Comparison of ENCODE assay signal across 14 cellular contexts in the genomic region with DNA sequence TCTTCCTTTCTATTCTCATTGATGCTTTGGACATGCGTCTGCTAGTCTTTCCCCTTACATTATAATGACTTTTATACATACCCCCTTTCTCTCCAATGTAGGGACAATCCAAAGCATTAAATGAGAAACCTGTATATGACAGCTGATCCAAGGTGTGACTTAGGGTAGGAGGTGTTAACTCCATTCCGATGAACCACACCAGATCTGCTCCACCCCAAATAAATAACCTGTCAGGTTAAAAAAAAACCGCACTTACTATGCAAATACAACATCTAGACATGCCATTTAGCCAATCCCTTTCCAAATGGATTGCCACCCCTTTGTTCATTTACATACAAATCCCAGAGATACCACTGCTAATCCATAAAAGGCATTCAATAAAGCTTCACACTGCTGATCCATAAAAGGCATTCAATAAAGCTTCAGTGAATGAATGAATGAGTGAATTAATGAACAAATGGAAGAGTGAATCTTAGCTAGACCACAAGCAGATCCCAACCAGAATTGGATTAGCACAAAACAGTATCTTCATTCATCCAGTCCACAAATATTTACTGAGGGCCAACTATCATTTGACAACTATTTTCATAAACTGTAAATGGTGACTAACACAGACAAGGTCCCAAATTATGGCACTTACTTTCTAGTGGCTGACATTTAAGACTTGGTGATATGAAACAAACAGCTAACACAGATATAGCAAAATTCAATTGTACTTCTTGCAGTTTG.
DNase-seq lines count a peak whose midpoint lies in the region; ATAC-seq, FAIRE-seq and TF ChIP-seq lines count a peak whose summit lies in the region.
"Had no signal": no experiment of that assay in that cellular context is flagged by ENCODE, and none has a peak within 500 bp of the region (broad histone marks: within the 10 kb centered on the region; RNA-seq: fewer than 3 reads in every experiment).

No MANE protein-coding gene starts in this region.

- H3K9me3 ChIP-seq in HepG2 (ENCODE audit: low read length), result no peaks in the 10 kb centered on the region
- no peaks in the 10 kb centered on the region for H3K9me3 ChIP-seq in right lobe of liver
- no peaks in the 10 kb centered on the region for H3K9me3 ChIP-seq in gastrocnemius medialis
- H3K9me3 ChIP-seq: uterus had no signal

- peak overlapping the region; percentile 58 to 74 for H3K4me3 Mint-ChIP-seq in effector memory CD8-positive, alpha-beta T cell
- H3K4me3 Mint-ChIP-seq in stimulated activated naive CD8-positive, alpha-beta T cell treated with anti-CD3 and anti-CD28 coated beads, Interleukin-15, amount 100 ng/mL, for 72 hours, result peak overlapping the region; percentile 65 to 73

- CTCF ChIA-PET in HepG2 (lab: Yijun Ruan, JAX; ENCODE audit: low intra/inter-chr PET ratio, low total read pairs) (no interaction called here), RWPE1 (lab: Yijun Ruan, JAX) (interaction anchor here (0.5 kb wide), 1 partner anchor 302 kb away, joined by 4 read pairs; no protein-coding TSS in a partner anchor)

- no peak overlapping the region for H3K9ac ChIP-seq in HepG2 (ENCODE audit: insufficient read depth, low read depth, low read length)

- POLR2A ChIA-PET in HepG2 (lab: Yijun Ruan, JAX), result no interaction called here
- POLR2A ChIA-PET in RWPE1 (lab: Yijun Ruan, JAX; ENCODE audit: low non-redundant PET), result no interaction called here

- peak overlapping the region; percentile 85 to 89 for H3K27ac Mint-ChIP-seq in effector memory CD8-positive, alpha-beta T cell
- H3K27ac Mint-ChIP-seq in stimulated activated naive CD8-positive, alpha-beta T cell treated with anti-CD3 and anti-CD28 coated beads, Interleukin-15, amount 100 ng/mL, for 72 hours, result no peak overlapping the region

- no peaks in the 10 kb centered on the region for H3K79me2 ChIP-seq in HepG2 (ENCODE audit: insufficient read depth, low read length)

- H3K4me1 ChIP-seq in HepG2 (ENCODE audit: insufficient read depth, low read length) (peaks cover 35% of the 10 kb centered on the region), right lobe of liver (peaks cover 0 to 10% (median 0%) of the 10 kb centered on the region in 4 donors), gastrocnemius medialis (no peaks in the 10 kb centered on the region)
- H3K4me1 ChIP-seq: uterus had no signal

- TF ChIP-seq RAD21 in HepG2 (CRISPR knock-in tag; IDR thresholded peaks at IDR 0.05), result no peak

- no peaks in the 10 kb centered on the region for H4K20me1 ChIP-seq in HepG2 (ENCODE audit: insufficient read depth, low read length)

- 91% methylated on average over 3 of the region's 3 CpGs for WGBS in HepG2 (ENCODE audit: low lambda C conversion rate)
- WGBS in right lobe of liver (ENCODE audit: insufficient coverage, low coverage, low lambda C conversion rate, missing lambda C conversion rate), result 71% methylated on average over 3 of the region's 3 CpGs

- TF ChIP-seq POLR2A in HepG2 (IDR thresholded peaks at IDR 0.05; ENCODE audit: insufficient read depth in 1 of 2, low read depth in 2 of 2, low read length in 2 of 2) (no peak), right lobe of liver (IDR thresholded peaks at IDR 0.05) (no peak), gastrocnemius medialis (IDR thresholded peaks at IDR 0.05) (no peak)

- BruUV-seq in HepG2 (replicated peaks; lab: Mats Ljungman, UMichigan), result no TSS peak

- no peak for FAIRE-seq in HepG2 (lab: Jason Lieb, UNC)
- FAIRE-seq: endometrium had no signal

- H3K4me2 ChIP-seq in HepG2 (ENCODE audit: low read depth, low read length), result no peak overlapping the region

- H3K27ac ChIP-seq in HepG2 (ENCODE audit: extremely low read length, insufficient read depth, low read length) (no peak overlapping the region), right lobe of liver (no peak overlapping the region), RWPE1 (peak overlapping the region; percentile 75), gastrocnemius medialis (no peak overlapping the region)

- DNase-seq in HepG2 (ENCODE audit: low spot score) (peak; percentile 2), right lobe of liver (no peak), RWPE1 (ENCODE audit: low spot score) (no peak), NOMO-1 treated with DMSO at 0.1 percent for 48 hours (lab: John Stamatoyannopoulos, UW; ENCODE audit: unreplicated experiment) (no peak), midbrain (lab: John Stamatoyannopoulos, UW) (no peak), gastrocnemius medialis (no peak)
- no peak for DNase-seq in effector memory CD8-positive, alpha-beta T cell
- no peak for DNase-seq in stimulated activated naive CD8-positive, alpha-beta T cell treated with anti-CD3 and anti-CD28 coated beads, Interleukin-15, amount 100 ng/mL, for 72 hours
- DNase-seq: AML-193, NCI-H2029, NCI-H524 had no signal

- in situ Hi-C loops in HepG2 (cut with HindIII; ENCODE audit: extremely low pct_ligation_motif_present, low pct_unique_long_range_greater_than_20kb), result no loop called here
- in situ Hi-C loops in gastrocnemius medialis (cut with MboI; ENCODE audit: low sequenced_read_pairs in 4 of 4), result no loop called here

- no peaks in the 10 kb centered on the region for H3K27me3 Mint-ChIP-seq in effector memory CD8-positive, alpha-beta T cell
- H3K27me3 Mint-ChIP-seq in stimulated activated naive CD8-positive, alpha-beta T cell treated with anti-CD3 and anti-CD28 coated beads, Interleukin-15, amount 100 ng/mL, for 72 hours, result no peaks in the 10 kb centered on the region

- H3K4me3 ChIP-seq in HepG2 (replicated peaks in 1 of 3; ENCODE audit: insufficient read depth in 1 of 3, low read depth in 2 of 3, low read length in 3 of 3), result no peak overlapping the region
- H3K4me3 ChIP-seq in right lobe of liver, result no peak overlapping the region
- H3K4me3 ChIP-seq in gastrocnemius medialis, result no peak overlapping the region
- H3K4me3 ChIP-seq: uterus had no signal

- H3K9me3 Mint-ChIP-seq in effector memory CD8-positive, alpha-beta T cell, result no peaks in the 10 kb centered on the region
- H3K9me3 Mint-ChIP-seq in stimulated activated naive CD8-positive, alpha-beta T cell treated with anti-CD3 and anti-CD28 coated beads, Interleukin-15, amount 100 ng/mL, for 72 hours, result no peaks in the 10 kb centered on the region

- intact Hi-C loops in HepG2 (cut with micrococcal nuclease; ENCODE audit: unreplicated experiment) (no loop called here), right lobe of liver (cut with DNase I) (no loop called here), gastrocnemius medialis (cut with DNase I; ENCODE audit: low total_unique reads) (no loop called here)

- peaks cover 36 to 64% of the 10 kb centered on the region in 2 donors for H3K4me1 Mint-ChIP-seq in effector memory CD8-positive, alpha-beta T cell (ENCODE audit: low read depth in 2 of 2)
- peaks cover 76% of the 10 kb centered on the region for H3K4me1 Mint-ChIP-seq in stimulated activated naive CD8-positive, alpha-beta T cell treated with anti-CD3 and anti-CD28 coated beads, Interleukin-15, amount 100 ng/mL, for 72 hours

- TF ChIP-seq CTCF in HepG2 (CRISPR knock-in tag; IDR thresholded peaks at IDR 0.05), result no peak
- no peak for TF ChIP-seq CTCF in right lobe of liver (IDR thresholded peaks at IDR 0.05)
- TF ChIP-seq CTCF in RWPE1 (conservative IDR thresholded peaks at IDR 0.05; ENCODE audit: low read depth), result no peak
- no peak for TF ChIP-seq CTCF in gastrocnemius medialis (IDR thresholded peaks at IDR 0.05 in 4 of 5, conservative IDR thresholded peaks at IDR 0.05 in 1 of 5)

- H3K27me3 ChIP-seq in HepG2 (ENCODE audit: control insufficient read depth in 1 of 2, insufficient read depth in 2 of 2, low read length in 2 of 2) (no peaks in the 10 kb centered on the region), right lobe of liver (no peaks in the 10 kb centered on the region), gastrocnemius medialis (no peaks in the 10 kb centered on the region)
- H3K27me3 ChIP-seq: uterus had no signal

- TF ChIP-seq EP300 in HepG2 (IDR thresholded peaks at IDR 0.05; ENCODE audit: low read depth in 2 of 2, low read length in 2 of 2) (no peak), HepG2 (CRISPR knock-in tag; IDR thresholded peaks at IDR 0.05; ENCODE audit: borderline replicate concordance) (no peak)

- peaks cover 28% of the 10 kb centered on the region for H3K36me3 Mint-ChIP-seq in effector memory CD8-positive, alpha-beta T cell (ENCODE audit: insufficient read depth)

- H3K36me3 ChIP-seq in HepG2 (replicated peaks in 1 of 2; ENCODE audit: control insufficient read depth in 1 of 2, insufficient read depth in 2 of 2, low read length in 2 of 2) (no peaks in the 10 kb centered on the region; a peak in 1 of 5 replicates), right lobe of liver (no peaks in the 10 kb centered on the region), gastrocnemius medialis (no peaks in the 10 kb centered on the region)
- H3K36me3 ChIP-seq: uterus had no signal

- no peak overlapping the region for H2AFZ ChIP-seq in HepG2 (ENCODE audit: low read length)

- ATAC-seq in HepG2, result no peak
- ATAC-seq in right lobe of liver, result no peak
- peak; percentile 58 for ATAC-seq in effector memory CD8-positive, alpha-beta T cell (replicated peaks)
- no peak for ATAC-seq in stimulated activated naive CD8-positive, alpha-beta T cell treated with anti-CD3 and anti-CD28 coated beads, Interleukin-15, amount 100 ng/mL, for 72 hours
- ATAC-seq in gastrocnemius medialis, result no peak
- ATAC-seq: activated CD4-positive, CD25-positive, alpha-beta regulatory T cell treated with anti-CD3 and anti-CD28 coated beads, Interleukin-2, amount 50 U/mL, for 24 hours had no signal

TF ChIP-seq in HepG2, 621 proteins besides CTCF, POLR2A, EP300 and RAD21:
- TF ChIP-seq ZNF296 (CRISPR knock-in tag; conservative IDR thresholded peaks at IDR 0.05), result no peak
- no peak for TF ChIP-seq RBM22 (optimal IDR thresholded peaks at IDR 0.05; ENCODE audit: low read length)
- TF ChIP-seq ZNF205 (CRISPR knock-in tag; IDR thresholded peaks at IDR 0.05), result peak; percentile 73; the same call in 1 of the 2 replicates

Comparison
In these comparisons a context has a peak if more than half of its experiments do, and no peak if none do; other contexts are left out.
1. H3K27ac Mint-ChIP-seq: peak in effector memory CD8-positive, alpha-beta T cell (2 of 2); none in stimulated activated naive CD8-positive, alpha-beta T cell treated with anti-CD3 and anti-CD28 coated beads, Interleukin-15, amount 100 ng/mL, for 72 hours (0 of 2).